ENCODE assay signal across 8 cellular contexts in genomic region chr19:34482380-34483250, GRCh38. TPM values are rescaled to one million over a fixed set of nuclear protein-coding genes. Genes with fewer than 3 reads are reported as not detected.
DNase-seq lines count a peak whose midpoint lies in the region; ATAC-seq and TF ChIP-seq lines count a peak whose summit lies in the region.

No MANE protein-coding gene starts in this region.

- DNase-seq in GM13976 (ENCODE audit: low spot score) (peak; percentile 35), heart right ventricle (peak in 1 of 2 donors; percentile 40), retina (peak; percentile 66), NCI-H2107 treated with DMSO at 0.1 percent for 48 hours (lab: John Stamatoyannopoulos, UW; ENCODE audit: unreplicated experiment) (no peak)
- peak; percentile 11 for DNase-seq in activated CD8-positive, alpha-beta T cell treated with anti-CD3 and anti-CD28 coated beads for 36 hours

- no peak for TF ChIP-seq CTCF in GM13976 (IDR thresholded peaks at IDR 0.05; ENCODE audit: borderline replicate concordance, control extremely low read depth, extremely low read depth, insufficient read depth, missing control alignments)
- no peak for TF ChIP-seq CTCF in activated CD8-positive, alpha-beta T cell treated with anti-CD3 and anti-CD28 coated beads for 36 hours (IDR thresholded peaks at IDR 0.05)
- TF ChIP-seq CTCF in heart right ventricle (IDR thresholded peaks at IDR 0.05), result no peak

- peaks cover 40% of the 10 kb centered on the region for H3K27me3 Mint-ChIP-seq in activated CD8-positive, alpha-beta T cell treated with anti-CD3 and anti-CD28 coated beads for 36 hours

- H3K4me3 Mint-ChIP-seq in activated CD8-positive, alpha-beta T cell treated with anti-CD3 and anti-CD28 coated beads for 36 hours, result no peak overlapping the region

- H3K9me3 ChIP-seq in heart right ventricle, result no peaks in the 10 kb centered on the region

- H3K4me3 ChIP-seq in heart right ventricle, result peak overlapping the region; percentile 32 to 96 (median 70)

- no peaks in the 10 kb centered on the region for H3K9me3 Mint-ChIP-seq in activated CD8-positive, alpha-beta T cell treated with anti-CD3 and anti-CD28 coated beads for 36 hours

- H3K27ac ChIP-seq in heart right ventricle, result peak overlapping the region; percentile 52 to 95 (median 72)

- CTCF ChIA-PET in activated CD8-positive, alpha-beta T cell treated with anti-CD3 and anti-CD28 coated beads for 36 hours (lab: Charles Lee), result no interaction called here

- POLR2A ChIA-PET in activated CD8-positive, alpha-beta T cell treated with anti-CD3 and anti-CD28 coated beads for 36 hours (lab: Charles Lee), result no interaction called here

- no peak overlapping the region for H3K27ac Mint-ChIP-seq in activated CD8-positive, alpha-beta T cell treated with anti-CD3 and anti-CD28 coated beads for 36 hours

- WGBS in heart right ventricle, 2 donors, result 7 to 9% methylated on average over 60 to 72 of the region's 72 CpGs

- peaks cover 9 to 54% (median 26%) of the 10 kb centered on the region in 9 donors for H3K4me1 ChIP-seq in heart right ventricle

- peaks cover 0 to 40% (median 0%) of the 10 kb centered on the region in 7 donors for H3K27me3 ChIP-seq in heart right ventricle

- H3K36me3 ChIP-seq in heart right ventricle, result peaks cover 0 to 4% (median 0%) of the 10 kb centered on the region in 9 donors

- in situ Hi-C loops in GM13976 (cut with MboI; ENCODE audit: low sequenced_read_pairs, unreplicated experiment), result no loop called here

- H3K36me3 Mint-ChIP-seq in activated CD8-positive, alpha-beta T cell treated with anti-CD3 and anti-CD28 coated beads for 36 hours (ENCODE audit: low read depth), result no peaks in the 10 kb centered on the region

- intact Hi-C loops in activated CD8-positive, alpha-beta T cell treated with anti-CD3 and anti-CD28 coated beads for 36 hours (cut with micrococcal nuclease), result no loop called here
- intact Hi-C loops in heart right ventricle (cut with DNase I), result no loop called here

- H3K4me1 Mint-ChIP-seq in activated CD8-positive, alpha-beta T cell treated with anti-CD3 and anti-CD28 coated beads for 36 hours (ENCODE audit: low read depth), result peaks cover 2% of the 10 kb centered on the region

- ATAC-seq in activated CD8-positive, alpha-beta T cell treated with anti-CD3 and anti-CD28 coated beads for 36 hours, result peak; percentile 17
- ATAC-seq in heart right ventricle (peak in 4 of 8 donors; percentile 2 to 11 (median 6)), GM21360 (IDR thresholded peaks at IDR 0.05; ENCODE audit: unreplicated experiment) (no peak), GM18517 (IDR thresholded peaks at IDR 0.05; ENCODE audit: unreplicated experiment) (no peak), HG02884 (IDR thresholded peaks at IDR 0.05; ENCODE audit: unreplicated experiment) (no peak)

RNA-seq across cellular contexts. Expression of gene WTIP, which starts 1.1 kb away (rescaled TPM):
- total RNA-seq in activated CD8-positive, alpha-beta T cell treated with anti-CD3 and anti-CD28 coated beads for 36 hours, result under 1 TPM; 0.54 to 0.63 TPM
- 10 to 100 TPM; 15.2 to 30.0 (median 25.2) TPM for total RNA-seq in heart right ventricle
- polyA plus RNA-seq in heart right ventricle, result 1 to 10 TPM; 4.8 to 9.2 TPM

RNA-seq across cellular contexts. Expression of gene UBA2, which starts 54.4 kb away (rescaled TPM):
- 100 to 1,000 TPM; 134 to 149 TPM for total RNA-seq in activated CD8-positive, alpha-beta T cell treated with anti-CD3 and anti-CD28 coated beads for 36 hours
- 10 to 100 TPM; 38.8 to 74.4 (median 53.1) TPM for total RNA-seq in heart right ventricle
- 10 to 100 TPM; 36.1 to 50.8 TPM for polyA plus RNA-seq in heart right ventricle

Comparison
In these comparisons a context has a peak if more than half of its experiments do, and no peak if none do; other contexts are left out.
1. RNA of gene WTIP, which starts 1.1 kb away (total RNA-seq): 15.2 to 30.0 TPM in heart right ventricle; 0.54 to 0.63 TPM in activated CD8-positive, alpha-beta T cell treated with anti-CD3 and anti-CD28 coated beads for 36 hours; every median in the first group is over 4 times any median in the second.